In genomic region chr6:37283786-37284185, GRCh38 we compare ENCODE assay signal across 16 cellular contexts. TPM values are rescaled to one million over a fixed set of nuclear protein-coding genes. Genes with fewer than 3 reads are reported as not detected.
DNase-seq lines count a peak whose midpoint lies in the region; TF ChIP-seq lines count a peak whose summit lies in the region.
"Had no signal": no experiment of that assay in that cellular context is flagged by ENCODE, and none has a peak within 500 bp of the region (broad histone marks: within the 10 kb centered on the region; RNA-seq: fewer than 3 reads in every experiment).

No MANE protein-coding gene starts in this region.

- H3K27ac Mint-ChIP-seq in Calu3 (ENCODE audit: unreplicated experiment): no peak overlapping the region
- no peak overlapping the region for H3K27ac Mint-ChIP-seq in nephron progenitor cell

- BruUV-seq in Calu3 (replicated peaks; lab: Mats Ljungman, UMichigan): no TSS peak

- H3K9me3 Mint-ChIP-seq in Calu3 (ENCODE audit: low read depth, unreplicated experiment) (no peaks in the 10 kb centered on the region), nephron progenitor cell (no peaks in the 10 kb centered on the region)
- H3K9me3 Mint-ChIP-seq: naive thymus-derived CD4-positive, alpha-beta T cell had no signal

- H3K27me3 Mint-ChIP-seq in Calu3 (ENCODE audit: unreplicated experiment) (no peaks in the 10 kb centered on the region), nephron progenitor cell (ENCODE audit: low read depth, poor library complexity) (peaks cover 2% of the 10 kb centered on the region)
- H3K27me3 Mint-ChIP-seq: CD4-positive, alpha-beta memory T cell; naive thymus-derived CD4-positive, alpha-beta T cell had no signal

- TF ChIP-seq CTCF in Calu3 (IDR thresholded peaks at IDR 0.05; ENCODE audit: unreplicated experiment) (no peak), nephron progenitor cell (IDR thresholded peaks at IDR 0.05) (no peak)

- intact Hi-C loops in Calu3 (cut with micrococcal nuclease; ENCODE audit: unreplicated experiment): no loop called here

- H3K4me3 ChIP-seq in GM08714 (ENCODE audit: low read length): peak overlapping the region; percentile 12; the same call in 1 of the 2 replicates

- H3K36me3 Mint-ChIP-seq in Calu3 (ENCODE audit: insufficient read depth, unreplicated experiment) (peaks cover 19% of the 10 kb centered on the region), nephron progenitor cell (ENCODE audit: low read depth) (peaks cover 52% of the 10 kb centered on the region)

- no peaks in the 10 kb centered on the region for H3K4me1 Mint-ChIP-seq in Calu3 (ENCODE audit: low read depth, unreplicated experiment)
- H3K4me1 Mint-ChIP-seq in nephron progenitor cell: peaks cover 20% of the 10 kb centered on the region

- peak; percentile 24 for DNase-seq in dedifferentiated amniotic fluid mesenchymal stem cell (ENCODE audit: extremely low spot score)
- peak; percentile 39 for DNase-seq in midbrain (lab: John Stamatoyannopoulos, UW)
- peak; percentile 16 for DNase-seq in stromal cell of bone marrow (ENCODE audit: low read depth)
- no peak for DNase-seq in NCI-H526 treated with DMSO at 0.1 percent for 48 hours (lab: John Stamatoyannopoulos, UW)
- DNase-seq in Calu3: no peak
- no peak for DNase-seq in HUDEP-2 (lab: John Stamatoyannopoulos, UW; ENCODE audit: unreplicated experiment in 76 of 76)
- DNase-seq in nephron progenitor cell: no peak
- DNase-seq: activated CD4-positive, alpha-beta T cell treated with anti-CD3 and anti-CD28 coated beads, Interleukin-2, amount 50 U/mL, for 4 hours; activated gamma-delta T cell; CD4-positive, alpha-beta memory T cell; effector memory CD4-positive, alpha-beta T cell; naive thymus-derived CD4-positive, alpha-beta T cell; NCI-H187 treated with DMSO at 0.1 percent for 48 hours; stimulated activated CD4-positive, alpha-beta T cell treated with anti-CD3 and anti-CD28 coated beads, Interleukin-4, amount 100 ng/mL, for 24 hours; T-helper 1 cell had no signal

- CTCF ChIA-PET in Calu3 (lab: Charles Lee): interaction anchor here (0.5 kb wide), 1 partner anchor 14 kb away, joined by 6 read pairs; no protein-coding TSS in a partner anchor

- no peak overlapping the region for H3K4me3 Mint-ChIP-seq in Calu3 (ENCODE audit: low read depth, unreplicated experiment)
- no peak overlapping the region for H3K4me3 Mint-ChIP-seq in nephron progenitor cell
- H3K4me3 Mint-ChIP-seq: CD4-positive, alpha-beta memory T cell had no signal

RNA-seq across cellular contexts. Expression of gene TMEM217, which starts 25.8 kb away (rescaled TPM):
- 0.99 and 1.5 TPM in 2 replicates for total RNA-seq in Calu3 (2022)

RNA-seq across cellular contexts. Expression of gene TBC1D22B, which starts 26.2 kb away (rescaled TPM):
- 14.6 and 14.8 TPM in 2 replicates for total RNA-seq in Calu3 (2022)

Comparison
In these comparisons a context has a peak if more than half of its experiments do, and no peak if none do; other contexts are left out.
1. DNase-seq: peak in dedifferentiated amniotic fluid mesenchymal stem cell (single experiment), midbrain (single experiment) and stromal cell of bone marrow (single experiment); none in NCI-H526 treated with DMSO at 0.1 percent for 48 hours (single experiment), Calu3 (single experiment), HUDEP-2 (0 of 76) and nephron progenitor cell (single experiment).